In genomic region chr19:44113784-44114390, GRCh38 we compare ENCODE assay signal across 8 cellular contexts. TPM values are rescaled to one million over a fixed set of nuclear protein-coding genes. Genes with fewer than 3 reads are reported as not detected.
DNase-seq lines count a peak whose midpoint lies in the region; ATAC-seq and TF ChIP-seq lines count a peak whose summit lies in the region.

No MANE protein-coding gene starts in this region.

- TF ChIP-seq CTCF in 22Rv1 (IDR thresholded peaks at IDR 0.05) (no peak), lower lobe of right lung (IDR thresholded peaks at IDR 0.05) (no peak), uterus (IDR thresholded peaks at IDR 0.05) (no peak)

- peaks cover 18% of the 10 kb centered on the region for H3K9me3 Mint-ChIP-seq in central memory CD8-positive, alpha-beta T cell

- H3K4me1 ChIP-seq in lower lobe of right lung (peaks cover 19% of the 10 kb centered on the region), uterus (no peaks in the 10 kb centered on the region)

- H3K36me3 ChIP-seq in lower lobe of right lung (peaks cover 26% of the 10 kb centered on the region), uterus (no peaks in the 10 kb centered on the region)

- peak overlapping the region; percentile 65; the same call in 1 of the 2 replicates for H3K27ac ChIP-seq in 22Rv1
- peak overlapping the region; percentile 77 for H3K27ac ChIP-seq in lower lobe of right lung
- peak overlapping the region; percentile 75 for H3K27ac ChIP-seq in uterus

- no peak for TF ChIP-seq POLR2A in uterus (IDR thresholded peaks at IDR 0.05)

- intact Hi-C loops in lower lobe of right lung (cut with DNase I) = no loop called here
- intact Hi-C loops in uterus (cut with DNase I; ENCODE audit: low total_unique reads) = no loop called here

- H3K4me3 ChIP-seq in lower lobe of right lung (peak overlapping the region; percentile 76), uterus (peak overlapping the region; percentile 67 to 83)

- peaks cover 30% of the 10 kb centered on the region for H3K4me1 Mint-ChIP-seq in central memory CD8-positive, alpha-beta T cell

- H3K36me3 Mint-ChIP-seq in central memory CD8-positive, alpha-beta T cell (ENCODE audit: insufficient read depth) = peaks cover 24% of the 10 kb centered on the region

- peaks cover 28% of the 10 kb centered on the region for H3K9me3 ChIP-seq in lower lobe of right lung
- peaks cover 0 to 16% of the 10 kb centered on the region in 2 donors for H3K9me3 ChIP-seq in uterus

- H3K27ac Mint-ChIP-seq in central memory CD8-positive, alpha-beta T cell (ENCODE audit: low read depth) = peak overlapping the region; percentile 85

- no peaks in the 10 kb centered on the region for H3K27me3 Mint-ChIP-seq in central memory CD8-positive, alpha-beta T cell

- no peaks in the 10 kb centered on the region for H3K27me3 ChIP-seq in lower lobe of right lung (ENCODE audit: low read depth)
- H3K27me3 ChIP-seq in uterus = no peaks in the 10 kb centered on the region

- ATAC-seq in GM19035 (IDR thresholded peaks at IDR 0.05; ENCODE audit: unreplicated experiment) (peak; percentile 7), lower lobe of right lung (peak in 1 of 2 donors; percentile 17), GM18870 (IDR thresholded peaks at IDR 0.05; ENCODE audit: unreplicated experiment) (no peak)
- ATAC-seq in central memory CD8-positive, alpha-beta T cell (replicated peaks; ENCODE audit: extremely low read depth, poor library complexity, severe bottlenecking) = peak; percentile 24

- peak overlapping the region; percentile 98 for H3K4me3 Mint-ChIP-seq in central memory CD8-positive, alpha-beta T cell

- DNase-seq in MV-4-11 (lab: John Stamatoyannopoulos, UW) (peak; percentile 64), lower lobe of right lung (no peak), uterus (peak in 1 of 2 donors; percentile 18), NCI-H1694 (lab: John Stamatoyannopoulos, UW) (no peak)
- DNase-seq in central memory CD8-positive, alpha-beta T cell (ENCODE audit: low spot score in 2 of 2) = no peak

RNA-seq across cellular contexts. Expression of gene ZNF225, which starts 0.7 kb away (rescaled TPM):
- total RNA-seq in lower lobe of right lung (6.8 TPM), uterus (10 to 100 TPM in 1 of 4 donors, 1 to 10 TPM in 2, under 1 TPM in 1; 0.29 to 18.5 (median 4.9) TPM)

RNA-seq across cellular contexts. Expression of gene ZNF224, which starts 19.7 kb away (rescaled TPM):
- total RNA-seq in lower lobe of right lung (31.6 TPM), uterus (10 to 100 TPM in 3 of 4 donors, 1 to 10 TPM in 1; 7.4 to 59.7 (median 37.1) TPM)

RNA-seq across cellular contexts. Expression of gene ZNF234, which starts 27.5 kb away (rescaled TPM):
- total RNA-seq in lower lobe of right lung (16.1 TPM), uterus (10 to 100 TPM in 2 of 4 donors, 1 to 10 TPM in 2; 3.6 to 24.4 (median 10.8) TPM)

RNA-seq across cellular contexts. Expression of gene ZNF284, which starts 41.9 kb away (rescaled TPM):
- total RNA-seq in lower lobe of right lung = 2.4 TPM
- total RNA-seq in uterus = 1 to 10 TPM in 2 of 4 donors, under 1 TPM in 2; under 0.01 to 6.3 (median 1.8) TPM

RNA-seq across cellular contexts. Expression of gene ZNF226, which starts 51.0 kb away (rescaled TPM):
- total RNA-seq in lower lobe of right lung (17.7 TPM), uterus (10 to 100 TPM in 3 of 4 donors, 1 to 10 TPM in 1; 6.8 to 46.3 (median 21.4) TPM)
